In genomic region chr14:68628605-68629310, GRCh38 we compare ENCODE assay signal across 8 cellular contexts.
DNase-seq lines count a peak whose midpoint lies in the region; ATAC-seq, FAIRE-seq and TF ChIP-seq lines count a peak whose summit lies in the region.

No MANE protein-coding gene starts in this region.

- ATAC-seq in foreskin keratinocyte (peak; percentile 53), HG03571 (IDR thresholded peaks at IDR 0.05; ENCODE audit: unreplicated experiment) (no peak)

- WGBS in ovary, 3 donors = 87 to 90% (median 89%) methylated on average over 30 of the region's 30 CpGs

- H3K9me3 ChIP-seq in DOHH2 (ENCODE audit: control insufficient read depth, insufficient read depth, low read length) = no peaks in the 10 kb centered on the region
- no peaks in the 10 kb centered on the region for H3K9me3 ChIP-seq in ovary

- no peak for FAIRE-seq in GM12892 (lab: Jason Lieb, UNC)

- CTCF ChIA-PET in activated CD4-positive, alpha-beta memory T cell treated with anti-CD3 and anti-CD28 coated beads, Interleukin-2, amount 10 ng/mL, durations not matched to agents 7 days and 5 days (lab: Charles Lee) = interaction anchor here (1.4 kb wide), 1 partner anchor 13 kb away, joined by 3 read pairs; no protein-coding TSS in a partner anchor

- H3K27ac ChIP-seq in DOHH2 (ENCODE audit: low read depth, low read length) = no peak overlapping the region
- H3K27ac ChIP-seq in foreskin keratinocyte = peak overlapping the region; percentile 75
- H3K27ac ChIP-seq in ovary = no peak overlapping the region

- TF ChIP-seq CTCF in DOHH2 (IDR thresholded peaks at IDR 0.05; ENCODE audit: low read depth, low read length, poor library complexity, severe bottlenecking) (no peak), foreskin keratinocyte (conservative IDR thresholded peaks at IDR 0.05) (no peak), ovary (IDR thresholded peaks at IDR 0.05) (no peak), HFFc6 (IDR thresholded peaks at IDR 0.05) (no peak)

- no peaks in the 10 kb centered on the region for H3K9me3 Mint-ChIP-seq in activated CD4-positive, alpha-beta memory T cell treated with anti-CD3 and anti-CD28 coated beads, Interleukin-2, amount 10 ng/mL, durations not matched to agents 7 days and 5 days
- no peaks in the 10 kb centered on the region for H3K9me3 Mint-ChIP-seq in HFFc6

- no peaks in the 10 kb centered on the region for H3F3A ChIP-seq in DOHH2 (ENCODE audit: control insufficient read depth, insufficient read depth)

- peaks cover 14% of the 10 kb centered on the region for H3K27me3 Mint-ChIP-seq in activated CD4-positive, alpha-beta memory T cell treated with anti-CD3 and anti-CD28 coated beads, Interleukin-2, amount 10 ng/mL, durations not matched to agents 7 days and 5 days
- H3K27me3 Mint-ChIP-seq in HFFc6 (ENCODE audit: insufficient read depth) = peaks cover 2% of the 10 kb centered on the region; the same call in 1 of the 2 replicates

- H3K4me1 ChIP-seq in DOHH2 (ENCODE audit: control insufficient read depth, low read length) (peaks cover 19% of the 10 kb centered on the region), foreskin keratinocyte (peaks cover 16% of the 10 kb centered on the region), ovary (ENCODE audit: insufficient read depth) (peaks cover 12% of the 10 kb centered on the region)

- H3K36me3 ChIP-seq in DOHH2 (ENCODE audit: control insufficient read depth, low read length) (no peaks in the 10 kb centered on the region), ovary (no peaks in the 10 kb centered on the region)

- intact Hi-C loops in ovary (cut with DNase I) = no loop called here

- no peaks in the 10 kb centered on the region for H3K36me3 Mint-ChIP-seq in activated CD4-positive, alpha-beta memory T cell treated with anti-CD3 and anti-CD28 coated beads, Interleukin-2, amount 10 ng/mL, durations not matched to agents 7 days and 5 days (ENCODE audit: low read depth)
- no peaks in the 10 kb centered on the region for H3K36me3 Mint-ChIP-seq in HFFc6 (ENCODE audit: low read depth)

- POLR2A ChIA-PET in activated CD4-positive, alpha-beta memory T cell treated with anti-CD3 and anti-CD28 coated beads, Interleukin-2, amount 10 ng/mL, durations not matched to agents 7 days and 5 days (lab: Charles Lee) = interaction anchor here (0.6 to 3.6 kb wide), 7 partner anchors 11 to 187 kb away, joined by 3 to 10 read pairs (median 3); no protein-coding TSS in a partner anchor

- peaks cover 12% of the 10 kb centered on the region for H3K4me1 Mint-ChIP-seq in activated CD4-positive, alpha-beta memory T cell treated with anti-CD3 and anti-CD28 coated beads, Interleukin-2, amount 10 ng/mL, durations not matched to agents 7 days and 5 days
- peaks cover 20% of the 10 kb centered on the region for H3K4me1 Mint-ChIP-seq in HFFc6 (ENCODE audit: low read depth)

- no peaks in the 10 kb centered on the region for H4K20me1 ChIP-seq in DOHH2 (ENCODE audit: control insufficient read depth, insufficient read depth, low read depth, low read length)

- peak overlapping the region; percentile 42 for H3K4me3 ChIP-seq in DOHH2 (ENCODE audit: low read length)
- peak overlapping the region; percentile 8 for H3K4me3 ChIP-seq in ovary

- peak overlapping the region; percentile 53 for H3K4me2 ChIP-seq in DOHH2 (ENCODE audit: low read length)

- H3K79me2 ChIP-seq in DOHH2 (ENCODE audit: control insufficient read depth, low read length) = no peaks in the 10 kb centered on the region

- H3K4me3 Mint-ChIP-seq in activated CD4-positive, alpha-beta memory T cell treated with anti-CD3 and anti-CD28 coated beads, Interleukin-2, amount 10 ng/mL, durations not matched to agents 7 days and 5 days = peak overlapping the region; percentile 52
- H3K4me3 Mint-ChIP-seq in HFFc6 = no peak overlapping the region

- TF ChIP-seq POLR2A in ovary (IDR thresholded peaks at IDR 0.05) (no peak), GM12892 (IDR thresholded peaks at IDR 0.05; ENCODE audit: low read depth, low read length) (no peak)

- H3K27ac Mint-ChIP-seq in activated CD4-positive, alpha-beta memory T cell treated with anti-CD3 and anti-CD28 coated beads, Interleukin-2, amount 10 ng/mL, durations not matched to agents 7 days and 5 days = no peak overlapping the region
- no peak overlapping the region for H3K27ac Mint-ChIP-seq in HFFc6

- no peaks in the 10 kb centered on the region for H3K9me2 ChIP-seq in DOHH2 (replicated peaks; ENCODE audit: control insufficient read depth, low read length)

- TF ChIP-seq EP300 in ovary (IDR thresholded peaks at IDR 0.05) = no peak

- peaks cover 15% of the 10 kb centered on the region for H3K27me3 ChIP-seq in DOHH2 (ENCODE audit: control insufficient read depth, low read length)
- H3K27me3 ChIP-seq in foreskin keratinocyte = no peaks in the 10 kb centered on the region
- no peaks in the 10 kb centered on the region for H3K27me3 ChIP-seq in ovary

- peak; percentile 28 for DNase-seq in activated CD4-positive, alpha-beta memory T cell treated with anti-CD3 and anti-CD28 coated beads, Interleukin-2, amount 10 ng/mL, durations not matched to agents 7 days and 5 days
- DNase-seq in foreskin keratinocyte = peak; percentile 26 to 52
- no peak for DNase-seq in ovary
- no peak for DNase-seq in HFFc6
- no peak for DNase-seq in GM12892 (ENCODE audit: insufficient read length)
- no peak for DNase-seq in activated CD4-positive, CD25-positive, alpha-beta regulatory T cell treated with anti-CD3 and anti-CD28 coated beads, Interleukin-2, amount 50 U/mL, for 72 hours

Comparison
In these comparisons a context has a peak if more than half of its experiments do, and no peak if none do; other contexts are left out.
1. DNase-seq: peak in activated CD4-positive, alpha-beta memory T cell treated with anti-CD3 and anti-CD28 coated beads, Interleukin-2, amount 10 ng/mL, durations not matched to agents 7 days and 5 days (single experiment) and foreskin keratinocyte (2 of 2); none in ovary (0 of 5), HFFc6 (single experiment), GM12892 (single experiment) and activated CD4-positive, CD25-positive, alpha-beta regulatory T cell treated with anti-CD3 and anti-CD28 coated beads, Interleukin-2, amount 50 U/mL, for 72 hours (single experiment).